Comparison of ENCODE assay signal across 1 cellular context in genomic region chr7:99943641-99944507, GRCh38.
TF ChIP-seq lines count a peak whose summit lies in the region.

No MANE protein-coding gene starts in this region.

TF ChIP-seq in H1, 55 proteins besides CTCF, POLR2A, EP300 and RAD21:
- 0 out of 4 replicates have a peak, but pooled peaks have one; percentile 23 to 69 for TF ChIP-seq HDAC2 (IDR thresholded peaks at IDR 0.05; ENCODE audit: borderline replicate concordance in 1 of 2, low read depth in 2 of 2, low read length in 2 of 2)
- peak; percentile 66; the same call in 1 of the 2 replicates for TF ChIP-seq KDM1A (IDR thresholded peaks at IDR 0.05; ENCODE audit: borderline replicate concordance, low read length)
- 0 out of 2 replicates have a peak, but pooled peaks have one; percentile 24 for TF ChIP-seq CREB1 (IDR thresholded peaks at IDR 0.05)
- TF ChIP-seq EGR1 (IDR thresholded peaks at IDR 0.05; ENCODE audit: borderline replicate concordance, low read depth, low read length) = no peak
- TF ChIP-seq PHF8 (conservative IDR thresholded peaks at IDR 0.05; ENCODE audit: low read depth, low read length) = 0 out of 2 replicates have a peak, but pooled peaks have one; percentile 24
- TF ChIP-seq RBBP5 (IDR thresholded peaks at IDR 0.05; ENCODE audit: borderline replicate concordance, low read depth, low read length) = peak; percentile 26; the same call in 1 of the 2 replicates
- peak; percentile 87 for TF ChIP-seq SP1 (IDR thresholded peaks at IDR 0.05; ENCODE audit: low read depth, low read length)
- TF ChIP-seq BCL11A (IDR thresholded peaks at IDR 0.05; ENCODE audit: low read depth in 2 of 2, low read length in 2 of 2) = peak in 1 of 2 experiments; percentile 65
- TF ChIP-seq TCF12 (IDR thresholded peaks at IDR 0.05; ENCODE audit: low read depth, low read length) = peak; percentile 98
- TF ChIP-seq SRF (IDR thresholded peaks at IDR 0.05; ENCODE audit: low read depth, low read length) = no peak
- TF ChIP-seq MAFK (IDR thresholded peaks at IDR 0.05; ENCODE audit: low read depth, low read length) = no peak
- TF ChIP-seq EZH2 (IDR thresholded peaks at IDR 0.05; ENCODE audit: low read depth, low read length, severe bottlenecking) = no peak
- 0 out of 2 replicates have a peak, but pooled peaks have one; percentile 16 for TF ChIP-seq GTF2F1 (IDR thresholded peaks at IDR 0.05; ENCODE audit: borderline replicate concordance, low read depth, low read length)
- peak; percentile 38 for TF ChIP-seq NANOG (IDR thresholded peaks at IDR 0.05; ENCODE audit: insufficient read depth, low read depth, low read length, poor library complexity, severe bottlenecking)
- TF ChIP-seq ATF2 (IDR thresholded peaks at IDR 0.05; ENCODE audit: low read length) = peak; percentile 63; the same call in 1 of the 2 replicates
- TF ChIP-seq, protein P1, sequence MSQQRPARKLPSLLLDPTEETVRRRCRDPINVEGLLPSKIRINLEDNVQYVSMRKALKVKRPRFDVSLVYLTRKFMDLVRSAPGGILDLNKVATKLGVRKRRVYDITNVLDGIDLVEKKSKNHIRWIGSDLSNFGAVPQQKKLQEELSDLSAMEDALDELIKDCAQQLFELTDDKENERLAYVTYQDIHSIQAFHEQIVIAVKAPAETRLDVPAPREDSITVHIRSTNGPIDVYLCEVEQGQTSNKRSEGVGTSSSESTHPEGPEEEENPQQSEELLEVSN (IDR thresholded peaks at IDR 0.05) = peak; percentile 76
- peak; percentile 91; the same call in 1 of the 2 replicates for TF ChIP-seq POU5F1 (IDR thresholded peaks at IDR 0.05; ENCODE audit: low read depth, low read length)
- peak; percentile 67 for TF ChIP-seq TAF1 (IDR thresholded peaks at IDR 0.05; ENCODE audit: low read depth, low read length)
- TF ChIP-seq MAX (IDR thresholded peaks at IDR 0.05) = peak; percentile 93
- TF ChIP-seq JUND (IDR thresholded peaks at IDR 0.05; ENCODE audit: low read length) = no peak; the same call in 1 of the 2 replicates
- peak; percentile 94 for TF ChIP-seq TBP (IDR thresholded peaks at IDR 0.05; ENCODE audit: low read depth, low read length)
- TF ChIP-seq ASH2L (IDR thresholded peaks at IDR 0.05; ENCODE audit: low read length) = peak; percentile 78
- TF ChIP-seq YY1 (IDR thresholded peaks at IDR 0.05; ENCODE audit: low read depth, low read length) = no peak; the same call in 1 of the 2 replicates
TF ChIP-seq in H1: peak in this region for 17.
